ENCODE assay signal across 8 cellular contexts in the genomic region with DNA sequence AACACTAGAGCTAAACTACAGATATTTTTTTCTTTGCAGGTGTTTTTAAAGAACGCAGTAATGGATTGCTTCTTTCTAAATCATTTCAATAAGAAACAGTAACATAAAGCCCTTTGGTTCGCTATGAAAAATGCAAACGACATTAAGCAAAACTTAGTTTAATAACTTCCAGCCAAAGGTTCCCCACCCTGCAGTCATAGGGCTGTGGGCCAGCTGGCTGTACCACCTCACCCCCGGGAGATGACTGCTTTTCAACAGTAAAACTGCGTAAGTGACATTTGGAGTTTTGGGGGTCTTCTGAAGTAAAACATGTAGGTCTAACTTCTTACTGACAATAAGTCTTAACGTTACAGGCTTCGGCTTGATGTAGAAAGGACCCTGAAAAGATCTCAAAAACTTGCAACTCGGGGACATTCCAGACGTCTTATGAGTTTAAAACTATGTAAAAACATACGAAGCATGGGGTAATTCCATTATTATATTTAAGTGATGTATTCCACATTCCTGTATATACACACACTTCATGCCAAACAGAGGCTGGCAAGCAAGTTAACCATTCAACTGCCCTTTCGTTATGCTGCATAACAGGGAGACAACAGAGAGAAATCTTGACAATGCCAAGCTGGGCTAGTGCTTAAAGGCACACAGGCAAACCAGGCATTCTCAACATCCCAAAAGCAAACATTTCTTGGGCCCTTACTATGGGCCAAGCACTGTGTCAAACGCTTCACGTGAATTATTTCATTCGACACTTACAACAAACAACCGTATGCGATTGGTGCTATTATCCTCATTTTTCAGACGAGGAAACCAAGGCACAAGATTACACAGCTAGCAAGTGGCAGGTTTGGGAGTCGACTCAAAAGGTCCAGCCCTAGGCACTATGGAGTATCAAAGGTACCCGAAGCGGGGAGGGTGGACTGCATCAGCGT. TPM values are rescaled to one million over a fixed set of nuclear protein-coding genes. Genes with fewer than 3 reads are reported as not detected.
DNase-seq lines count a peak whose midpoint lies in the region; FAIRE-seq and TF ChIP-seq lines count a peak whose summit lies in the region.

No MANE protein-coding gene starts in this region.

- H3K4me3 ChIP-seq in ACC112 (ENCODE audit: low read depth, low read length) = peak overlapping the region; percentile 96
- peak overlapping the region; percentile 74 for H3K4me3 ChIP-seq in Karpas-422 (ENCODE audit: low read length)
- peak overlapping the region; percentile 65 to 99 (median 95) for H3K4me3 ChIP-seq in dorsolateral prefrontal cortex
- H3K4me3 ChIP-seq in mucosa of stomach (ENCODE audit: low read length) = peak overlapping the region; percentile 56

- no peaks in the 10 kb centered on the region for H3K9me2 ChIP-seq in Karpas-422 (replicated peaks; ENCODE audit: insufficient read depth, low read length)

- no peak overlapping the region for H3K27ac ChIP-seq in ACC112 (ENCODE audit: low read depth, low read length)
- 0 out of 2 replicates have a peak overlapping the region, but pooled peaks have one; percentile 4 for H3K27ac ChIP-seq in Karpas-422 (ENCODE audit: low read length)
- H3K27ac ChIP-seq in dorsolateral prefrontal cortex = peak overlapping the region in 17 of 59 donors; percentile 22 to 97 (median 90)

- intact Hi-C loops in dorsolateral prefrontal cortex (cut with DNase I) = loop anchor here (5.0 kb wide), 2 partner anchors 103 to 108 kb away; no protein-coding TSS in a partner anchor

- H3K9ac ChIP-seq in Karpas-422 (ENCODE audit: low read length) (peak overlapping the region; percentile 83), mucosa of stomach (ENCODE audit: low read length) (peak overlapping the region; percentile 87)

- H3K4me1 ChIP-seq in ACC112 (ENCODE audit: control insufficient read depth, insufficient read depth, low read length, unreplicated experiment) = peaks cover 8% of the 10 kb centered on the region
- peaks cover 23% of the 10 kb centered on the region for H3K4me1 ChIP-seq in Karpas-422 (ENCODE audit: low read length)
- H3K4me1 ChIP-seq in mucosa of stomach (ENCODE audit: control insufficient read depth, insufficient read depth, low read length) = peaks cover 24% of the 10 kb centered on the region

- H3K9me3 ChIP-seq in Karpas-422 (ENCODE audit: low read length) = no peaks in the 10 kb centered on the region
- H3K9me3 ChIP-seq in mucosa of stomach (ENCODE audit: control insufficient read depth, low read length) = no peaks in the 10 kb centered on the region

- H3K27me3 ChIP-seq in ACC112 (ENCODE audit: insufficient read depth, low read length) (no peaks in the 10 kb centered on the region), Karpas-422 (ENCODE audit: low read length) (no peaks in the 10 kb centered on the region), dorsolateral prefrontal cortex (no peaks in the 10 kb centered on the region), mucosa of stomach (ENCODE audit: control insufficient read depth, insufficient read depth, low read length) (no peaks in the 10 kb centered on the region)

- peak overlapping the region; percentile 87 for H3K4me2 ChIP-seq in Karpas-422 (ENCODE audit: low read depth, low read length, poor library complexity, severe bottlenecking)

- no peak for TF ChIP-seq CTCF in dorsolateral prefrontal cortex (IDR thresholded peaks at IDR 0.05 in 54 of 56, conservative IDR thresholded peaks at IDR 0.05 in 2 of 56; ENCODE audit: low read depth in 1 of 56, partially characterized antibody in 56 of 56)

- DNase-seq in Karpas-422 = peak; percentile 54
- no peak for DNase-seq in dorsolateral prefrontal cortex
- no peak for DNase-seq in NCI-H524 treated with DMSO at 0.1 percent for 48 hours (lab: John Stamatoyannopoulos, UW)
- DNase-seq in HTR-8/SVneo (ENCODE audit: insufficient read length, low spot score) = no peak
- no peak for DNase-seq in DMS53 (lab: John Stamatoyannopoulos, UW)
- DNase-seq in GDM1 (lab: John Stamatoyannopoulos, UW) = no peak

- H3K36me3 ChIP-seq in ACC112 (ENCODE audit: insufficient read depth, low read length) = no peaks in the 10 kb centered on the region
- H3K36me3 ChIP-seq in Karpas-422 (ENCODE audit: insufficient read depth, low read length) = 0 out of 2 replicates have a peak, but pooled peaks cover 4% of the 10 kb centered on the region
- no peaks in the 10 kb centered on the region for H3K36me3 ChIP-seq in mucosa of stomach (ENCODE audit: control insufficient read depth, insufficient read depth, low read length)

- H2AFZ ChIP-seq in ACC112 (ENCODE audit: low read length, unreplicated experiment) (no peak overlapping the region), Karpas-422 (ENCODE audit: low read length) (no peak overlapping the region)

- H3K79me2 ChIP-seq in ACC112 (ENCODE audit: control insufficient read depth, insufficient read depth, low read length, unreplicated experiment) (peaks cover 55% of the 10 kb centered on the region), Karpas-422 (ENCODE audit: low read length) (peaks cover 61% of the 10 kb centered on the region)

- FAIRE-seq in HTR-8/SVneo (lab: Jason Lieb, UNC) = no peak

- peaks cover 51% of the 10 kb centered on the region for H4K20me1 ChIP-seq in Karpas-422 (ENCODE audit: insufficient read depth, low read depth, low read length)

RNA-seq across cellular contexts. Expression of a gene that starts 1.2 kb away (rescaled TPM):
- total RNA-seq in Karpas-422 (2014; rRNA removed; shearing (Covaris generic); ENCODE audit: low replicate concordance) = 37.2 and 51.6 TPM in 2 replicates
- 100 to 1,000 TPM in 1 of 120 experiments, 10 to 100 TPM in 119; 43.3 to 100 (median 72.1) TPM for total RNA-seq in dorsolateral prefrontal cortex

RNA-seq across cellular contexts. Expression of a gene that starts 44.0 kb away (rescaled TPM):
- total RNA-seq in Karpas-422 (2014; rRNA removed; shearing (Covaris generic); ENCODE audit: low replicate concordance) = not detected in 2 replicates
- total RNA-seq in dorsolateral prefrontal cortex = 10 to 100 TPM in 70 of 120 experiments, 1 to 10 TPM in 50; 1.5 to 26.1 (median 10.7) TPM
